ENCODE assay signal across 23 cellular contexts in the genomic region with DNA sequence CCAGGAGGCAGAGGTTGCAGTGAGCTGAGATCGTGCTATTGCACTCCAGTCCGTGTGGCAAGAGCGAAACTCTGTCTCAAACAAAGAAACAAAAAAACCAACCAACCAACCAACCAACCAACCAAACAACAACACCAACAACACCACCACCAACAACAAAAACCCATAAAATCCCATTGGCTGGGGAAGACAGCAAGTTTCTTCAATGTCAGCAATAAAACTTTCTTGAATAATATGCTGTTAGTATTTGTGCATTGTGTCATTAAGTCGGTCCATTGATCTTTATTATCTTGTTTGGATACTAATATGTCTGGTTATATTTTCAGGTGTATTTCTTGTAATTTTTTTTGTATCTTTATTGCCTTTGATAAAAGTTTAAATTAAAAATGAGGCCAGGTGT.
"Had no signal": no experiment of that assay in that cellular context is flagged by ENCODE, and none has a peak within 500 bp of the region (broad histone marks: within the 10 kb centered on the region; RNA-seq: fewer than 3 reads in every experiment).

No MANE protein-coding gene starts in this region.

- H3K4me3 ChIP-seq: esophagus squamous epithelium, gastroesophageal sphincter, left ventricle myocardium inferior, lower lobe of right lung, pancreas, smooth muscle cell, tibial artery, upper lobe of left lung, vagina had no signal

- H3K4me1 Mint-ChIP-seq: immature natural killer cell, nephron had no signal

- H3K4me2 ChIP-seq: smooth muscle cell had no signal

- FAIRE-seq: kidney, pancreas had no signal

- H3K27ac Mint-ChIP-seq: immature natural killer cell, nephron, progenitor cell of endocrine pancreas had no signal

- H3K9me3 Mint-ChIP-seq: immature natural killer cell had no signal

- H3K36me3 ChIP-seq: esophagus squamous epithelium, gastroesophageal sphincter, left ventricle myocardium inferior, lower lobe of right lung, pancreas, tibial artery, upper lobe of left lung, vagina had no signal

- H3K27me3 ChIP-seq: esophagus squamous epithelium, gastroesophageal sphincter, pancreas, tibial artery, upper lobe of left lung, vagina had no signal

- H3K4me1 ChIP-seq: esophagus squamous epithelium, gastroesophageal sphincter, pancreas, tibial artery, vagina had no signal

- H3K9me3 ChIP-seq: esophagus squamous epithelium, gastroesophageal sphincter, left ventricle myocardium inferior, lower lobe of right lung, pancreas, tibial artery, upper lobe of left lung, vagina had no signal

- H3K27ac ChIP-seq: esophagus squamous epithelium, gastroesophageal sphincter, left ventricle myocardium inferior, lower lobe of right lung, pancreas, tibial artery, upper lobe of left lung, vagina had no signal

- H3K27me3 Mint-ChIP-seq: progenitor cell of endocrine pancreas had no signal

- H3K4me3 Mint-ChIP-seq: immature natural killer cell, nephron had no signal

- ATAC-seq: gastroesophageal sphincter; left cardiac atrium; lower lobe of right lung; pancreas; right cardiac atrium; stimulated activated naive CD8-positive, alpha-beta T cell treated with anti-CD3 and anti-CD28 coated beads, Interleukin-15, Interleukin-2, amounts not matched to agents 100 U/mL and 50 U/mL, for 24 hours had no signal

- DNase-seq: dermis blood vessel endothelial cell; esophagus squamous epithelium; foreskin fibroblast; glutamatergic neuron; immature natural killer cell; kidney; left cardiac atrium; left ventricle myocardium inferior; lower lobe of right lung; mesenchymal stem cell; midbrain; occipital lobe; pancreas; right cardiac atrium; stimulated activated CD4-positive, alpha-beta T cell treated with anti-CD3 and anti-CD28 coated beads, Interleukin-2, amount 100 ng/mL, for 48 hours; stimulated activated naive CD8-positive, alpha-beta T cell treated with anti-CD3 and anti-CD28 coated beads, Interleukin-15, Interleukin-2, amounts not matched to agents 100 U/mL and 50 U/mL, for 24 hours; tibial artery; upper lobe of left lung had no signal
